1 cellular context compared by ENCODE assay signal in the genomic region with DNA sequence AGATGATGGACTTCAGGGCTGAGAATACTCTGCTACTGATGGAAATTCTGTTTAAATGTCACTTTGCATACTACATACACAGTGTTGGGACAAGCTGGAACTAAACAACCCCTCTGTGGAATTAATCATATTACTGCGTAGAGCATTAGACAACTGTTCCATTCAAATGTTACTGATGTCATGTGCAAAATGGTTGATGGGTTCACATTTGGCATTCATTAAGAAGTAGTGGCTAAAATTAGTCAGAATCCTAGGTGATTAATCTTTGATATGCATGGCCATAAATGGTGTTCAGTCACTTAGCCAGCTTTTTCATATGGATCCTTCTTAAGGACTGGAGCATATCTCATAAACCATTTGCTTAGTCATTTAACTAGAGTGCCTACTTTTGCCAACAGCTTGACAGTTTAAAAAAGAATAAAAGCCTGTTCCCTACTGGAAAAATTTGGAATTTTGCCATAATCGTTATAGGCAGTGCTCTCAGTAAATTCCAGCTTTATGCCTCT.
TF ChIP-seq lines count a peak whose summit lies in the region.

No MANE protein-coding gene starts in this region.

TF ChIP-seq in SK-N-SH, 30 proteins besides CTCF, POLR2A, EP300 and RAD21 (continued from another document):
- TF ChIP-seq, protein P1, sequence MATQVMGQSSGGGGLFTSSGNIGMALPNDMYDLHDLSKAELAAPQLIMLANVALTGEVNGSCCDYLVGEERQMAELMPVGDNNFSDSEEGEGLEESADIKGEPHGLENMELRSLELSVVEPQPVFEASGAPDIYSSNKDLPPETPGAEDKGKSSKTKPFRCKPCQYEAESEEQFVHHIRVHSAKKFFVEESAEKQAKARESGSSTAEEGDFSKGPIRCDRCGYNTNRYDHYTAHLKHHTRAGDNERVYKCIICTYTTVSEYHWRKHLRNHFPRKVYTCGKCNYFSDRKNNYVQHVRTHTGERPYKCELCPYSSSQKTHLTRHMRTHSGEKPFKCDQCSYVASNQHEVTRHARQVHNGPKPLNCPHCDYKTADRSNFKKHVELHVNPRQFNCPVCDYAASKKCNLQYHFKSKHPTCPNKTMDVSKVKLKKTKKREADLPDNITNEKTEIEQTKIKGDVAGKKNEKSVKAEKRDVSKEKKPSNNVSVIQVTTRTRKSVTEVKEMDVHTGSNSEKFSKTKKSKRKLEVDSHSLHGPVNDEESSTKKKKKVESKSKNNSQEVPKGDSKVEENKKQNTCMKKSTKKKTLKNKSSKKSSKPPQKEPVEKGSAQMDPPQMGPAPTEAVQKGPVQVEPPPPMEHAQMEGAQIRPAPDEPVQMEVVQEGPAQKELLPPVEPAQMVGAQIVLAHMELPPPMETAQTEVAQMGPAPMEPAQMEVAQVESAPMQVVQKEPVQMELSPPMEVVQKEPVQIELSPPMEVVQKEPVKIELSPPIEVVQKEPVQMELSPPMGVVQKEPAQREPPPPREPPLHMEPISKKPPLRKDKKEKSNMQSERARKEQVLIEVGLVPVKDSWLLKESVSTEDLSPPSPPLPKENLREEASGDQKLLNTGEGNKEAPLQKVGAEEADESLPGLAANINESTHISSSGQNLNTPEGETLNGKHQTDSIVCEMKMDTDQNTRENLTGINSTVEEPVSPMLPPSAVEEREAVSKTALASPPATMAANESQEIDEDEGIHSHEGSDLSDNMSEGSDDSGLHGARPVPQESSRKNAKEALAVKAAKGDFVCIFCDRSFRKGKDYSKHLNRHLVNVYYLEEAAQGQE (IDR thresholded peaks at IDR 0.05; ENCODE audit: low read depth, low read length) = no peak
- TF ChIP-seq, protein P2, sequence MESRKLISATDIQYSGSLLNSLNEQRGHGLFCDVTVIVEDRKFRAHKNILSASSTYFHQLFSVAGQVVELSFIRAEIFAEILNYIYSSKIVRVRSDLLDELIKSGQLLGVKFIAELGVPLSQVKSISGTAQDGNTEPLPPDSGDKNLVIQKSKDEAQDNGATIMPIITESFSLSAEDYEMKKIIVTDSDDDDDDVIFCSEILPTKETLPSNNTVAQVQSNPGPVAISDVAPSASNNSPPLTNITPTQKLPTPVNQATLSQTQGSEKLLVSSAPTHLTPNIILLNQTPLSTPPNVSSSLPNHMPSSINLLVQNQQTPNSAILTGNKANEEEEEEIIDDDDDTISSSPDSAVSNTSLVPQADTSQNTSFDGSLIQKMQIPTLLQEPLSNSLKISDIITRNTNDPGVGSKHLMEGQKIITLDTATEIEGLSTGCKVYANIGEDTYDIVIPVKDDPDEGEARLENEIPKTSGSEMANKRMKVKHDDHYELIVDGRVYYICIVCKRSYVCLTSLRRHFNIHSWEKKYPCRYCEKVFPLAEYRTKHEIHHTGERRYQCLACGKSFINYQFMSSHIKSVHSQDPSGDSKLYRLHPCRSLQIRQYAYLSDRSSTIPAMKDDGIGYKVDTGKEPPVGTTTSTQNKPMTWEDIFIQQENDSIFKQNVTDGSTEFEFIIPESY (IDR thresholded peaks at IDR 0.05; ENCODE audit: borderline replicate concordance, low read depth) = peak; percentile 61; the same call in 1 of the 2 replicates
- TF ChIP-seq, protein P3, sequence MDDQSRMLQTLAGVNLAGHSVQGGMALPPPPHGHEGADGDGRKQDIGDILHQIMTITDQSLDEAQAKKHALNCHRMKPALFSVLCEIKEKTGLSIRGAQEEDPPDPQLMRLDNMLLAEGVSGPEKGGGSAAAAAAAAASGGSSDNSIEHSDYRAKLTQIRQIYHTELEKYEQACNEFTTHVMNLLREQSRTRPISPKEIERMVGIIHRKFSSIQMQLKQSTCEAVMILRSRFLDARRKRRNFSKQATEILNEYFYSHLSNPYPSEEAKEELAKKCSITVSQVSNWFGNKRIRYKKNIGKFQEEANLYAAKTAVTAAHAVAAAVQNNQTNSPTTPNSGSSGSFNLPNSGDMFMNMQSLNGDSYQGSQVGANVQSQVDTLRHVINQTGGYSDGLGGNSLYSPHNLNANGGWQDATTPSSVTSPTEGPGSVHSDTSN (IDR thresholded peaks at IDR 0.05) = peak; percentile 96
- TF ChIP-seq POLR2AphosphoS5 (IDR thresholded peaks at IDR 0.05; ENCODE audit: low read depth, low read length) (peak; percentile 67; the same call in 1 of the 2 replicates), RFX5 (IDR thresholded peaks at IDR 0.05; ENCODE audit: low read length) (no peak), RCOR1 (IDR thresholded peaks at IDR 0.05; ENCODE audit: low read length) (peak; percentile 64; the same call in 1 of the 2 replicates), MEF2A (IDR thresholded peaks at IDR 0.05; ENCODE audit: borderline replicate concordance, low read depth) (peak; percentile 93)
- TF ChIP-seq, protein P4, sequence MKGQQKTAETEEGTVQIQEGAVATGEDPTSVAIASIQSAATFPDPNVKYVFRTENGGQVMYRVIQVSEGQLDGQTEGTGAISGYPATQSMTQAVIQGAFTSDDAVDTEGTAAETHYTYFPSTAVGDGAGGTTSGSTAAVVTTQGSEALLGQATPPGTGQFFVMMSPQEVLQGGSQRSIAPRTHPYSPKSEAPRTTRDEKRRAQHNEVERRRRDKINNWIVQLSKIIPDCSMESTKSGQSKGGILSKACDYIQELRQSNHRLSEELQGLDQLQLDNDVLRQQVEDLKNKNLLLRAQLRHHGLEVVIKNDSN (IDR thresholded peaks at IDR 0.05; ENCODE audit: borderline replicate concordance, low read depth) = no peak
